ENCODE assay signal across 1 cellular context in the genomic region with DNA sequence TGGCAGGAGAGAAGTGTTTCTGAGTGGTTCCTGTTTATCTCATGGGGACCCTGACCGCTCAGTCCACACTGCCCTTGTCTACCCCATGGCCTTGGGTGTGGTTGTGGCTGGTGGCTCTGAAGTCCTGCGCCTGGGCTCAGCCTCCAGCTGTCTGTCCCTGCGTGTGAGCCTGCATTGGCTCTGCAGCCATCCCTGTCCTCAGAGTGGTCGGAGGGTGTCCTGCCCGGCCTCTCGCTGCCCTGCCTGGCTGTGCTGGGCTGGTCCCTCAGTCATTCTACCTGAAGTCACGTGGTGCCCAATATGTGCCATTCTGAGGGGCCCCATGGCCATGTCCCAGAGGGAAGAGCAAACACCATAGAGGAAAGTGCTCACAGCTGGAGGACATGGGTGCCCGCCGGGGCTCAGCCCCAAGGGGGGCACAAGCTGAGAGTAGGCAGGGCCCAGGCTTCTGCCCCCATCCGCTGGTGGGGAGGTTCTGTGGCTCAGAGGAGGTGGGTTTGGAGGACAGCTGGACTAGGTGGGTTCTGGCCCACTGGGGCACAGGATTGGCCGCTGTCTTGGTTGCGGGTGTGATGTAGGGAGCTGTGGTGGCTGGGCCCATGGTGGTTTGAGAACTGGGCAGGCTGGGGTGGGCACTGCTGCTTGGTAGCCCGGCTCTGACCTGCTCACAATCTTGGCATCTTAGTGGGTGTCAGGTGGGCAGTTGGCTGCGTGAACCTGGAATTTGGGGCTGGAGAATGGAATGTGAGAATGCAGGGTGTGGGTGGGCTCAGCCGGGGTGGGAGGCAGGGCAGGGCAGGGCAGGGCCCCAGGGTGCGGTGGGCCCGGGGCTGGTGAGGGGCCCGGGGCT.
TF ChIP-seq lines count a peak whose summit lies in the region.

No MANE protein-coding gene starts in this region.

TF ChIP-seq in HepG2, 621 proteins besides CTCF, POLR2A, EP300 and RAD21 (continued from another document):
- TF ChIP-seq HIC2 (CRISPR knock-in tag; IDR thresholded peaks at IDR 0.05; ENCODE audit: low read depth) (0 out of 2 replicates have a peak, but pooled peaks have one; percentile 35), HMGXB4 (CRISPR knock-in tag; IDR thresholded peaks at IDR 0.05; ENCODE audit: borderline replicate concordance in 1 of 2, low read depth in 1 of 2) (no peak), HNRNPK (IDR thresholded peaks at IDR 0.05; ENCODE audit: low read depth, low read length, poor library complexity, severe bottlenecking) (no peak), ZNF317 (CRISPR knock-in tag; IDR thresholded peaks at IDR 0.05) (no peak), AGO1 (IDR thresholded peaks at IDR 0.05; ENCODE audit: low read depth, low read length, poor library complexity, severe bottlenecking) (peak; percentile 92), ZNF512B (CRISPR knock-in tag; IDR thresholded peaks at IDR 0.05; ENCODE audit: borderline replicate concordance) (no peak), SRSF4 (IDR thresholded peaks at IDR 0.05; ENCODE audit: low read depth, low read length, poor library complexity, severe bottlenecking) (no peak), ZFX (CRISPR knock-in tag; IDR thresholded peaks at IDR 0.05; ENCODE audit: low read depth) (peak; percentile 57)
- TF ChIP-seq, protein P1, sequence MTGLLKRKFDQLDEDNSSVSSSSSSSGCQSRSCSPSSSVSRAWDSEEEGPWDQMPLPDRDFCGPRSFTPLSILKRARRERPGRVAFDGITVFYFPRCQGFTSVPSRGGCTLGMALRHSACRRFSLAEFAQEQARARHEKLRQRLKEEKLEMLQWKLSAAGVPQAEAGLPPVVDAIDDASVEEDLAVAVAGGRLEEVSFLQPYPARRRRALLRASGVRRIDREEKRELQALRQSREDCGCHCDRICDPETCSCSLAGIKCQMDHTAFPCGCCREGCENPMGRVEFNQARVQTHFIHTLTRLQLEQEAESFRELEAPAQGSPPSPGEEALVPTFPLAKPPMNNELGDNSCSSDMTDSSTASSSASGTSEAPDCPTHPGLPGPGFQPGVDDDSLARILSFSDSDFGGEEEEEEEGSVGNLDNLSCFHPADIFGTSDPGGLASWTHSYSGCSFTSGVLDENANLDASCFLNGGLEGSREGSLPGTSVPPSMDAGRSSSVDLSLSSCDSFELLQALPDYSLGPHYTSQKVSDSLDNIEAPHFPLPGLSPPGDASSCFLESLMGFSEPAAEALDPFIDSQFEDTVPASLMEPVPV (CRISPR knock-in tag; IDR thresholded peaks at IDR 0.05): no peak
- TF ChIP-seq, protein P2, sequence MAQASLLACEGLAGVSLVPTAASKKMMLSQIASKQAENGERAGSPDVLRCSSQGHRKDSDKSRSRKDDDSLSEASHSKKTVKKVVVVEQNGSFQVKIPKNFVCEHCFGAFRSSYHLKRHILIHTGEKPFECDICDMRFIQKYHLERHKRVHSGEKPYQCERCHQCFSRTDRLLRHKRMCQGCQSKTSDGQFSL (CRISPR knock-in tag; IDR thresholded peaks at IDR 0.05): no peak
